In the genomic region with DNA sequence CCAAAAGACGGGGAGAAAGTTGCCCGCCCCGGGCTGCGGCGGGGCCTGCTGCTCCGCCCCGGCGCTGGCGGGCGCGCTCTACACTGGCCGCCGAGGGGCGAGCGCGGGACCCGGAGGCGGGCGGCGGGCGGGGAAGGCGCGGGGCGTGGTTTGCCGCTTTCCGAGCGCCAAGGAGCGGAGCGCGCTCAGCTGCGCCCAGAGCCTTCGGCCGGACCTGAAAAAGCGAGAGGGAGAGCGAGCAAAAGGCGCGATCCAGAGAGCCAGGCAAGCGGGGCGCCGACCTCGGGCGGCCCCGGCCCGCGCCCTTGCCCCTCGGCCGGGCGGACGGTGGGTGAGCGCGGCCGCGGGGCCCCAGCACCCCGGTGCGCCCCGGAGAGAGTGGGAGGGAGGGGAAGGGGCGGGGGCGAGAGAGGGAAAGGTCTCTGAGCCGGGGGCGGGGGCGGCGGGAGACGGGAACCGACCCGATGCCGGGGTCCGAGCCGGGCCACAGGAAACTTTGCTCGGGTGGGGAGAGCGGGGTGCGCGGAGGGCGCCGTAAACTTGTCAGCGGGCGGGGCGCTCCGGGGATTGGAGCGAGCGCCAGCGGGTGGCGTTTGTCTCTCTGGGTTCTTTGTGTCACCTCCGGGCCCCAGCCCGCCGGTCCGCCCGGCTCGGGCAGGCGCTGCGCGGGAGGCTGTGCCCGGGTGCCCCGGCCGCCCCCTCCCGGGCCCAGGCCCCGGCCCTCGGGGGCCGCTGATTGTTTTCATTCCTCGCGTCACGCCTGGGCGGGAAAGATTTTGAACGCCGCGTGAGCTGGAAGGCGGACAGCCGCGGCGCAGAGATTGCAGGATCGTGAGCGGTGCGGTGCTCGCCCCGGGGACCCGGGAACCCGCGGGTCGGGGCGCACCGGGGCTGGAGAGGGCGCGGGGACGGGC, we compare ENCODE assay signal across 8 cellular contexts. TPM values are rescaled to one million over a fixed set of nuclear protein-coding genes. Genes with fewer than 3 reads are reported as not detected.
DNase-seq lines count a peak whose midpoint lies in the region; ATAC-seq and TF ChIP-seq lines count a peak whose summit lies in the region.

Gene SYNE2, plus strand, starts transcription at position 188 of the 914 bp plus-strand sequence. CDS start 56,145 bp downstream, outside the sequence.

- H3K27ac ChIP-seq in lower lobe of right lung: peak within 1 kb of the TSS; percentile 87

- peak; percentile 65 for ATAC-seq in HG03064 (IDR thresholded peaks at IDR 0.05; ENCODE audit: low read depth, unreplicated experiment)
- peak; percentile 96 for ATAC-seq in lower lobe of right lung

- DNase-seq in AG04449 (ENCODE audit: low read depth, low spot score) (no peak), NCI-H446 (lab: John Stamatoyannopoulos, UW) (peak; percentile 29 to 87), ecto neural progenitor cell (ENCODE audit: low spot score) (peak; percentile 90), lower lobe of right lung (peak; percentile 83)
- DNase-seq in activated CD4-positive, alpha-beta T cell treated with anti-CD3 and anti-CD28 coated beads, Interleukin-2, amount 50 U/mL, for 48 hours: peak; percentile 81 to 85
- peak; percentile 63 to 72 (median 72) for DNase-seq in stimulated activated CD4-positive, alpha-beta T cell treated with anti-CD3 and anti-CD28 coated beads, TNF-alpha, amount 100 ng/mL, for 4 hours (ENCODE audit: low read depth in 3 of 3)

- TF ChIP-seq CTCF in AG04449 (IDR thresholded peaks at IDR 0.05; ENCODE audit: insufficient read depth, low read length, missing control alignments) (peak; percentile 17), lower lobe of right lung (IDR thresholded peaks at IDR 0.05) (peak; percentile 34)

- H3K9me3 ChIP-seq in lower lobe of right lung: no peaks in the 10 kb centered on the region

- TF ChIP-seq POLR2A in GM18526 (IDR thresholded peaks at IDR 0.05; ENCODE audit: extremely low read depth, insufficient read length): peak; percentile 65

- CTCF ChIA-PET in AG04449 (lab: Yijun Ruan, JAX): interaction anchor here (0.7 to 1.9 kb wide), 8 partner anchors 11 to 450 kb away, joined by 3 to 6 read pairs (median 4); no protein-coding TSS in a partner anchor

- peaks cover 19% of the 10 kb centered on the region for H3K4me1 ChIP-seq in lower lobe of right lung

- H3K27me3 ChIP-seq in lower lobe of right lung (ENCODE audit: low read depth): no peaks in the 10 kb centered on the region

- no peaks in the 10 kb centered on the region for H3K36me3 ChIP-seq in lower lobe of right lung

- POLR2A ChIA-PET in AG04449 (lab: Yijun Ruan, JAX): no interaction called here

- peak within 1 kb of the TSS; percentile 67 for H3K4me3 ChIP-seq in AG04449 (ENCODE audit: low read depth, low read length)
- H3K4me3 ChIP-seq in lower lobe of right lung: peak within 1 kb of the TSS; percentile 76

- intact Hi-C loops in lower lobe of right lung (cut with DNase I): no loop called here

RNA-seq across cellular contexts. Expression of gene SYNE2, which starts in this region (rescaled TPM):
- 129 TPM for total RNA-seq in lower lobe of right lung
